ENCODE assay signal across 12 cellular contexts in the genomic region with DNA sequence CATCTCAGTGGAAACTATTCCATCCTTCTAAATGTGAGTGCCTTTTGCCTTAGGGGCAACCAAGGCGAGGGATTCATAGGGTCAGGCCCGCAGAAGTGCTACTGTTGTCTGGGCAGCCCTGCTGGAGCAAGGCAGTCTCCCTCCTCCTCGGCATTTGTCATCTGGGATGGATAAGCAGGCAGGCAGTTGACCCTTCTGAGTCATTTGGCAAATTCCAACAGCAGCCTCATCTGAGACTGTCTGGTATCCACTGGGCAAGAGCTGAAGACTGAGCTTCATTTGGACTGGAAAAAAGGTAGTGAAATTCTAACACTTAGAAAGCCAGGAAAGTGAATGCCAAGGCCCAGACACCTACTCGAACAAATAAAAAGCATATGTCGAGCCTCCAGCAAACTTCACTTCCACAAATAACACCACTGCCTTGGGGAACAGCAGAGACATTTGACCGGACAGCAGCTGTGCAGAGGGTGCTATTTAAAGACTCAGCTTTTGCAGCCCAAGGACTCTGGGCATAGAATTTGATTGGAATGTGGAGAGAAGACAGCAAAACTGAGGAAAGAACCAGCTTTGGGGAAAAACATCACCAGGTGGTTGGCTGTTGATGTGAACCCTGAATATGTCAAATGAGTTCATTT. TPM values are rescaled to one million over a fixed set of nuclear protein-coding genes. Genes with fewer than 3 reads are reported as not detected.
DNase-seq lines count a peak whose midpoint lies in the region; ATAC-seq, FAIRE-seq and TF ChIP-seq lines count a peak whose summit lies in the region.
"Had no signal": no experiment of that assay in that cellular context is flagged by ENCODE, and none has a peak within 500 bp of the region (broad histone marks: within the 10 kb centered on the region; RNA-seq: fewer than 3 reads in every experiment).

No MANE protein-coding gene starts in this region.

- BruUV-seq in K562 (replicated peaks; lab: Mats Ljungman, UMichigan) = no TSS peak

- H2AFZ ChIP-seq in K562 (ENCODE audit: low read depth, low read length) = peak overlapping the region; percentile 75
- no peak overlapping the region for H2AFZ ChIP-seq in hepatocyte

- ATAC-seq in K562 (no peak), GM21786 (IDR thresholded peaks at IDR 0.05; ENCODE audit: unreplicated experiment) (no peak)
- ATAC-seq: activated CD8-positive, alpha-beta T cell treated with anti-CD3 and anti-CD28 coated beads, Interleukin-2, amount 10 ng/mL, durations not matched to agents 7 days and 5 days had no signal

- H3K9ac ChIP-seq in K562 (ENCODE audit: insufficient read depth in 1 of 2, low read depth in 2 of 2, low read length in 2 of 2) = peak overlapping the region in 1 of 2 experiments; percentile 21; a peak in 1 of 4 replicates

- H3K4me2 ChIP-seq in K562 (ENCODE audit: insufficient read depth, low read length) (no peak overlapping the region; the same call in 1 of the 2 replicates), hepatocyte (no peak overlapping the region)

- no peak for TF ChIP-seq RAD21 in K562 (CRISPR knock-in tag; conservative IDR thresholded peaks at IDR 0.05 in 1 of 2, IDR thresholded peaks at IDR 0.05 in 1 of 2)

- no peaks in the 10 kb centered on the region for H3K27me3 ChIP-seq in K562 (ENCODE audit: control insufficient read depth in 2 of 2, insufficient read depth in 2 of 2, low read length in 2 of 2)
- no peaks in the 10 kb centered on the region for H3K27me3 ChIP-seq in hepatocyte
- H3K27me3 ChIP-seq in testis = no peaks in the 10 kb centered on the region

- TF ChIP-seq POLR2A in K562 (conservative IDR thresholded peaks at IDR 0.05) (no peak), testis (IDR thresholded peaks at IDR 0.05) (no peak), lower leg skin (IDR thresholded peaks at IDR 0.05) (no peak)

- H3K79me2 ChIP-seq in K562 (ENCODE audit: control insufficient read depth, insufficient read depth, low read length) (peaks cover 9% of the 10 kb centered on the region), hepatocyte (peaks cover under 1% of the 10 kb centered on the region)

- H4K20me1 ChIP-seq in K562 (replicated peaks; ENCODE audit: control insufficient read depth, insufficient read depth, low read length) = no peaks in the 10 kb centered on the region
- no peaks in the 10 kb centered on the region for H4K20me1 ChIP-seq in hepatocyte (ENCODE audit: insufficient read depth, poor library complexity, severe bottlenecking)

- peaks cover 9% of the 10 kb centered on the region for H3K9me3 ChIP-seq in K562 (replicated peaks; ENCODE audit: control insufficient read depth, insufficient read depth, low read depth, low read length)
- H3K9me3 ChIP-seq in hepatocyte (ENCODE audit: low read depth) = no peaks in the 10 kb centered on the region
- H3K9me3 ChIP-seq in testis = no peaks in the 10 kb centered on the region

- no peaks in the 10 kb centered on the region for H3K36me3 ChIP-seq in K562 (ENCODE audit: control insufficient read depth, insufficient read depth, low read length)
- H3K36me3 ChIP-seq in hepatocyte (replicated peaks; ENCODE audit: insufficient read depth, low read depth) = no peaks in the 10 kb centered on the region
- no peaks in the 10 kb centered on the region for H3K36me3 ChIP-seq in testis (ENCODE audit: low read depth, missing control alignments)

- no peaks in the 10 kb centered on the region for H3K9me2 ChIP-seq in hepatocyte (replicated peaks; ENCODE audit: insufficient read depth)

- FAIRE-seq in K562 (lab: Jason Lieb, UNC) = peak; percentile 80
- FAIRE-seq: A204.1 had no signal

- H3K27ac ChIP-seq in K562 (ENCODE audit: extremely low read depth, low read depth, low read length) (no peak overlapping the region; the same call in 2 of the 3 replicates), hepatocyte (peak overlapping the region; percentile 20), testis (peak overlapping the region; percentile 11 to 31)

- POLR2A ChIA-PET in K562 (lab: Yijun Ruan, JAX) = interaction anchor here (0.7 to 1.0 kb wide), 3 partner anchors 8 to 194 kb away, joined by 3 to 5 read pairs (median 3); no protein-coding TSS in a partner anchor

- no peaks in the 10 kb centered on the region for H3K9me1 ChIP-seq in K562 (ENCODE audit: control insufficient read depth, insufficient read depth, low read length)

- DNase-seq in NCI-H2227 (lab: John Stamatoyannopoulos, UW; ENCODE audit: unreplicated experiment) (peak; percentile 33), NCI-H2227 treated with DMSO at 0.1 percent for 48 hours (lab: John Stamatoyannopoulos, UW) (no peak), K562 (ENCODE audit: extremely low read depth in 1 of 4, low spot score in 3 of 4) (peak in 2 of 4 experiments; percentile 43 to 66), hepatocyte (ENCODE audit: low spot score) (no peak), testis (no peak), NCI-H2081 (lab: John Stamatoyannopoulos, UW) (no peak), lower leg skin (ENCODE audit: low spot score in 2 of 2) (no peak)
- DNase-seq: activated CD8-positive, alpha-beta T cell treated with anti-CD3 and anti-CD28 coated beads, Interleukin-2, amount 10 ng/mL, durations not matched to agents 7 days and 5 days; cortex of kidney; NCI-H524 treated with DMSO at 0.1 percent for 48 hours had no signal

- 12% methylated on average over 6 of the region's 6 CpGs for WGBS in K562 (ENCODE audit: insufficient coverage, low coverage, missing lambda C conversion rate)
- WGBS in hepatocyte (ENCODE audit: low lambda C conversion rate, missing lambda C conversion rate) = 45% methylated on average over 6 of the region's 6 CpGs
- 35 to 37% methylated on average over 5 to 6 of the region's 6 CpGs for WGBS in testis, 2 donors
- WGBS in lower leg skin, 2 donors = 35 to 57% methylated on average over 6 of the region's 6 CpGs

- CTCF ChIA-PET in K562 (lab: Yijun Ruan, JAX; ENCODE audit: low intra/inter-chr PET ratio) = no interaction called here

- in situ Hi-C loops in K562 (cut with MboI) = no loop called here

- TF ChIP-seq CTCF in K562 (IDR thresholded peaks at IDR 0.05 in 2 of 3, conservative IDR thresholded peaks at IDR 0.05 in 1 of 3; ENCODE audit: insufficient read depth in 2 of 3, low read depth in 1 of 3, low read length in 3 of 3) = no peak
- TF ChIP-seq CTCF in hepatocyte (IDR thresholded peaks at IDR 0.05; ENCODE audit: poor library complexity) = no peak
- no peak for TF ChIP-seq CTCF in testis (IDR thresholded peaks at IDR 0.05)
- TF ChIP-seq CTCF in lower leg skin (IDR thresholded peaks at IDR 0.05) = no peak

- H3K4me3 ChIP-seq in K562 (no peak overlapping the region), hepatocyte (no peak overlapping the region), testis (no peak overlapping the region), lower leg skin (ENCODE audit: low read depth, poor library complexity, severe bottlenecking) (no peak overlapping the region)

- intact Hi-C loops in K562 (cut with micrococcal nuclease) (no loop called here), testis (cut with DNase I; ENCODE audit: low total_unique reads) (no loop called here), lower leg skin (cut with DNase I; ENCODE audit: low total_unique reads) (no loop called here)

- H3K4me1 ChIP-seq in K562 (replicated peaks in 1 of 2; ENCODE audit: control insufficient read depth in 2 of 2, insufficient read depth in 2 of 2, low read length in 2 of 2) = peaks cover 12 to 19% of the 10 kb centered on the region in 2 experiments; a peak in 4 of 5 replicates
- H3K4me1 ChIP-seq in hepatocyte (ENCODE audit: insufficient read depth) = peaks cover 19% of the 10 kb centered on the region
- no peaks in the 10 kb centered on the region for H3K4me1 ChIP-seq in testis

- TF ChIP-seq EP300 in K562 (IDR thresholded peaks at IDR 0.05; ENCODE audit: low read length) = no peak; the same call in 1 of the 2 replicates

TF ChIP-seq in K562, 482 proteins besides CTCF, POLR2A, EP300 and RAD21 (continues in another document):
- TF ChIP-seq NFE2 (IDR thresholded peaks at IDR 0.05; ENCODE audit: low read depth) = no peak
- no peak for TF ChIP-seq NR2C1 (IDR thresholded peaks at IDR 0.05)
- 0 out of 2 replicates have a peak, but pooled peaks have one; percentile 32 for TF ChIP-seq NR2C1 (tag; IDR thresholded peaks at IDR 0.05)
- TF ChIP-seq CC2D1A (IDR thresholded peaks at IDR 0.05) = no peak
- no peak for TF ChIP-seq LEF1 (IDR thresholded peaks at IDR 0.05)
- TF ChIP-seq, protein P1, sequence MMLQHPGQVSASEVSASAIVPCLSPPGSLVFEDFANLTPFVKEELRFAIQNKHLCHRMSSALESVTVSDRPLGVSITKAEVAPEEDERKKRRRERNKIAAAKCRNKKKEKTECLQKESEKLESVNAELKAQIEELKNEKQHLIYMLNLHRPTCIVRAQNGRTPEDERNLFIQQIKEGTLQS (IDR thresholded peaks at IDR 0.05) = peak; percentile 33; the same call in 1 of the 2 replicates
- TF ChIP-seq, protein P1 (CRISPR knock-in tag; conservative IDR thresholded peaks at IDR 0.05) = no peak
- TF ChIP-seq ZNF263 (CRISPR knock-in tag; IDR thresholded peaks at IDR 0.05; ENCODE audit: borderline replicate concordance) = peak; percentile 56; the same call in 1 of the 2 replicates

RNA-seq across cellular contexts. Expression of a gene that starts 4.0 kb away (rescaled TPM):
- total RNA-seq in K562 (2011; cell fraction: chromatin; rRNA removed; ENCODE audit: low replicate concordance) = 58.0 and 66.5 TPM in 2 replicates
- 22.5 and 26.7 TPM in 2 replicates for total RNA-seq in K562 (2011; cell fraction: nucleolus; rRNA removed)
- 28.2 and 29.6 TPM in 2 replicates for total RNA-seq in K562 (2011; cell fraction: nucleoplasm; rRNA removed)
- total RNA-seq in K562 (2014; rRNA removed) (16.3 and 18.7 TPM in 2 replicates), K562 (2014; rRNA removed; fragmentation: Illumina TruSeq; extraction: Trizol) (18.0 and 18.8 TPM in 2 replicates), K562 (2015; rRNA removed; fragmentation: Illumina TruSeq; extraction: Trizol) (21.9 and 22.3 TPM in 2 replicates), K562 (2021) (25.3 and 26.0 TPM in 2 replicates), hepatocyte (17.7 and 18.1 TPM in 2 replicates), testis (10 to 100 TPM; 28.1 to 28.6 TPM), lower leg skin (10 to 100 TPM in 3 of 4 donors, 1 to 10 TPM in 1; 7.5 to 13.3 (median 12.4) TPM)
- polyA plus RNA-seq in K562 (2011; rRNA removed) (11.1 and 12.3 TPM in 2 replicates), K562 (2014; fragmentation: Illumina TruSeq; extraction: Trizol) (20.1 and 22.9 TPM in 2 replicates), K562 (2014; fragmentation: Nextera tagmentation; extraction: Ambion mirVana) (1 to 10 TPM; 2.6 to 5.1 TPM), K562 (2014; rRNA removed) (21.2 and 21.8 TPM in 2 replicates), hepatocyte (7.3 and 8.0 TPM in 2 replicates), testis (ENCODE audit: insufficient read depth, low read depth, low replicate concordance) (15.6 TPM)
- polyA plus RNA-seq in K562 (2011; cell fraction: cytosol; rRNA removed) = 7.7 and 9.6 TPM in 2 replicates
- 54.9 and 86.0 TPM in 2 replicates for polyA plus RNA-seq in K562 (2011; cell fraction: nucleus; rRNA removed)
- polyA plus RNA-seq in K562 (2012) = 14.2 and 17.0 TPM in 2 replicates
- polyA minus RNA-seq in K562 (2011; rRNA and poly(A)+ RNA removed) = 17.6 and 19.0 TPM in 2 replicates
- polyA minus RNA-seq in K562 (2011; cell fraction: cytosol; rRNA and poly(A)+ RNA removed) = 8.6 and 10.1 TPM in 2 replicates
- polyA minus RNA-seq in K562 (2011; cell fraction: nucleus; rRNA and poly(A)+ RNA removed) = 18.2 and 27.2 TPM in 2 replicates
